Comparison of ENCODE assay signal across 9 cellular contexts in genomic region chr5:1315018-1315708, GRCh38. TPM values are rescaled to one million over a fixed set of nuclear protein-coding genes. Genes with fewer than 3 reads are reported as not detected.
DNase-seq lines count a peak whose midpoint lies in the region; ATAC-seq and TF ChIP-seq lines count a peak whose summit lies in the region.
"Had no signal": no experiment of that assay in that cellular context is flagged by ENCODE, and none has a peak within 500 bp of the region (broad histone marks: within the 10 kb centered on the region; RNA-seq: fewer than 3 reads in every experiment).

No MANE protein-coding gene starts in this region.

- H3F3A ChIP-seq in MM.1S (ENCODE audit: insufficient read depth, low read length): peaks cover 84% of the 10 kb centered on the region

- no peak for TF ChIP-seq CTCF in MM.1S (IDR thresholded peaks at IDR 0.05; ENCODE audit: low read length)
- TF ChIP-seq CTCF in coronary artery (IDR thresholded peaks at IDR 0.05): no peak

- peak overlapping the region; percentile 90 for H3K27ac Mint-ChIP-seq in activated CD8-positive, alpha-beta memory T cell treated with anti-CD3 and anti-CD28 coated beads, Interleukin-2, amount 10 ng/mL, durations not matched to agents 7 days and 5 days
- peak overlapping the region in 1 of 2 donors; percentile 49 for H3K27ac Mint-ChIP-seq in stimulated activated naive CD8-positive, alpha-beta T cell treated with anti-CD3 and anti-CD28 coated beads, Interleukin-15, amount 100 ng/mL, for 72 hours

- peaks cover 90% of the 10 kb centered on the region for H3K4me1 ChIP-seq in MM.1S (ENCODE audit: low read length)

- H3K27me3 ChIP-seq in MM.1S (replicated peaks; ENCODE audit: insufficient read depth, low read length): no peaks in the 10 kb centered on the region

- peaks cover 7% of the 10 kb centered on the region for H3K9me3 Mint-ChIP-seq in activated CD8-positive, alpha-beta memory T cell treated with anti-CD3 and anti-CD28 coated beads, Interleukin-2, amount 10 ng/mL, durations not matched to agents 7 days and 5 days (ENCODE audit: low read depth)
- peaks cover 4 to 7% of the 10 kb centered on the region in 2 donors for H3K9me3 Mint-ChIP-seq in stimulated activated naive CD8-positive, alpha-beta T cell treated with anti-CD3 and anti-CD28 coated beads, Interleukin-15, amount 100 ng/mL, for 72 hours

- H3K27me3 Mint-ChIP-seq in activated CD8-positive, alpha-beta memory T cell treated with anti-CD3 and anti-CD28 coated beads, Interleukin-2, amount 10 ng/mL, durations not matched to agents 7 days and 5 days: peaks cover 13% of the 10 kb centered on the region
- H3K27me3 Mint-ChIP-seq in stimulated activated naive CD8-positive, alpha-beta T cell treated with anti-CD3 and anti-CD28 coated beads, Interleukin-15, amount 100 ng/mL, for 72 hours: peaks cover 14% of the 10 kb centered on the region

- no peaks in the 10 kb centered on the region for H4K20me1 ChIP-seq in MM.1S (ENCODE audit: insufficient read depth, low read length)

- peak; percentile 1 for ATAC-seq in activated CD8-positive, alpha-beta memory T cell treated with anti-CD3 and anti-CD28 coated beads, Interleukin-2, amount 10 ng/mL, durations not matched to agents 7 days and 5 days
- no peak for ATAC-seq in stimulated activated naive CD8-positive, alpha-beta T cell treated with anti-CD3 and anti-CD28 coated beads, Interleukin-15, amount 100 ng/mL, for 72 hours
- ATAC-seq in HG03139 (IDR thresholded peaks at IDR 0.05; ENCODE audit: unreplicated experiment) (no peak), HG03469 (IDR thresholded peaks at IDR 0.05; ENCODE audit: unreplicated experiment) (no peak)

- H3K4me3 ChIP-seq in MM.1S (ENCODE audit: low read length): peak overlapping the region; percentile 72
- H3K4me3 ChIP-seq in coronary artery: no peak overlapping the region

- peak overlapping the region; percentile 99 for H3K9ac ChIP-seq in MM.1S (ENCODE audit: low read length)

- peaks cover 27% of the 10 kb centered on the region for H3K36me3 ChIP-seq in MM.1S (replicated peaks; ENCODE audit: insufficient read depth, low read length)

- H3K27ac ChIP-seq in MM.1S (ENCODE audit: low read length) (peak overlapping the region; percentile 99), coronary artery (no peak overlapping the region)

- H3K4me3 Mint-ChIP-seq in activated CD8-positive, alpha-beta memory T cell treated with anti-CD3 and anti-CD28 coated beads, Interleukin-2, amount 10 ng/mL, durations not matched to agents 7 days and 5 days: peak overlapping the region; percentile 44
- peak overlapping the region; percentile 69 to 82 for H3K4me3 Mint-ChIP-seq in stimulated activated naive CD8-positive, alpha-beta T cell treated with anti-CD3 and anti-CD28 coated beads, Interleukin-15, amount 100 ng/mL, for 72 hours

- no peaks in the 10 kb centered on the region for H3K9me3 ChIP-seq in MM.1S (replicated peaks; ENCODE audit: insufficient read depth, low read length)

- CTCF ChIA-PET in activated CD8-positive, alpha-beta memory T cell treated with anti-CD3 and anti-CD28 coated beads, Interleukin-2, amount 10 ng/mL, durations not matched to agents 7 days and 5 days (lab: Charles Lee): interaction anchor here (0.9 to 1.6 kb wide), 4 partner anchors 14 to 330 kb away, joined by 3 to 6 read pairs (median 3); no protein-coding TSS in a partner anchor

- H3K4me2 ChIP-seq in MM.1S (ENCODE audit: low read depth, low read length): peak overlapping the region; percentile 98

- H3K36me3 Mint-ChIP-seq in activated CD8-positive, alpha-beta memory T cell treated with anti-CD3 and anti-CD28 coated beads, Interleukin-2, amount 10 ng/mL, durations not matched to agents 7 days and 5 days: peaks cover 30% of the 10 kb centered on the region

- no peak for DNase-seq in activated CD8-positive, alpha-beta memory T cell treated with anti-CD3 and anti-CD28 coated beads, Interleukin-2, amount 10 ng/mL, durations not matched to agents 7 days and 5 days
- no peak for DNase-seq in activated CD8-positive, alpha-beta memory T cell treated with anti-CD3 and anti-CD28 coated beads for 24 hours
- DNase-seq in MM.1S (no peak), coronary artery (ENCODE audit: low spot score) (peak; percentile 36), GM19238 (ENCODE audit: insufficient read length, low spot score) (no peak)
- no peak for DNase-seq in stimulated activated naive CD8-positive, alpha-beta T cell treated with anti-CD3 and anti-CD28 coated beads, Interleukin-15, amount 100 ng/mL, for 72 hours

- peaks cover 32% of the 10 kb centered on the region for H3K79me2 ChIP-seq in MM.1S (ENCODE audit: low read length)

- H2AFZ ChIP-seq in MM.1S (ENCODE audit: low read length): no peak overlapping the region

- no peaks in the 10 kb centered on the region for H3K9me2 ChIP-seq in MM.1S (replicated peaks; ENCODE audit: insufficient read depth, low read length)

- peaks cover 66% of the 10 kb centered on the region for H3K4me1 Mint-ChIP-seq in activated CD8-positive, alpha-beta memory T cell treated with anti-CD3 and anti-CD28 coated beads, Interleukin-2, amount 10 ng/mL, durations not matched to agents 7 days and 5 days
- peaks cover 81% of the 10 kb centered on the region for H3K4me1 Mint-ChIP-seq in stimulated activated naive CD8-positive, alpha-beta T cell treated with anti-CD3 and anti-CD28 coated beads, Interleukin-15, amount 100 ng/mL, for 72 hours

RNA-seq across cellular contexts. Expression of gene TERT, which starts 20.3 kb away (rescaled TPM):
- total RNA-seq in activated CD8-positive, alpha-beta memory T cell treated with anti-CD3 and anti-CD28 coated beads, Interleukin-2, amount 10 ng/mL, durations not matched to agents 7 days and 5 days: 1 to 10 TPM in 1 of 2 experiments, under 1 TPM in 1; 0.82 to 1.5 TPM
- total RNA-seq: omental fat pad had no signal

RNA-seq across cellular contexts. Expression of gene CLPTM1L, which starts 29.7 kb away (rescaled TPM):
- 100 to 1,000 TPM; 107 to 115 TPM for total RNA-seq in activated CD8-positive, alpha-beta memory T cell treated with anti-CD3 and anti-CD28 coated beads, Interleukin-2, amount 10 ng/mL, durations not matched to agents 7 days and 5 days
